Comparison of ENCODE assay signal across 8 cellular contexts in the genomic region with DNA sequence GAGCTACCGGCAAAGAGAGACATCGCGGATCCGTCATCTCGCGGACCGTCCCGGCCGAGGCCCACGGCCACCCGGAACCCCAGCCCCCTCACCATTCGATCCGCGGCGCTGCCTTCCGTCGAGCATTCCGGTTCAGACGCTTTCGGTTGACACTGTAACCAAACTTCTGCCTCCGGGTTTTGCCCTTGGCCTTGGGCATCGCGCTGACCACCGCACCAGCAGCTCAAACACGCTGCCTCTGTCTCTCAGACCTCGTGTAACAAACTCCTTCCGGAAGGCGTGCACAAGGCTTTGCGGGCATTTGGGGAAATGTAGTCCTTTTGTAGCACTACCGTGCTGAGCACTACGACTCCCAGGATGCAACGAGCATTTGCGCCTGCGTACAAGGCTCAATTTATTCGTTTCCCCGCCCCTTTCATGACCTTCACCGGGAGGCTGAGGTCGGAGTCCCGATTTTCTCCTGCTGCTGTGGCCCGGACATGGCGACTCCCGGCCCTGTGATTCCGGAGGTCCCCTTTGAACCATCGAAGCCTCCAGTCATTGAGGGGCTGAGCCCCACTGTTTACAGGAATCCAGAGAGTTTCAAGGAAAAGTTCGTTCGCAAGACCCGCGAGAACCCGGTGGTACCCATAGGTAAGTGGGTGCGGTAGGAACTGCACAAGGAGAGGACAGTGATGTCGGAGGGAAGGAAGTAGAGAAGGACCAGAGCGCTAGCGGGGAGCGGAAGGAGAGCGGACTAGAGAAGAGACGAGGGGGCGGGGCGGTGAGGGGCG. TPM values are rescaled to one million over a fixed set of nuclear protein-coding genes. Genes with fewer than 3 reads are reported as not detected.
DNase-seq lines count a peak whose midpoint lies in the region; ATAC-seq and TF ChIP-seq lines count a peak whose summit lies in the region.

A gene with protein sequence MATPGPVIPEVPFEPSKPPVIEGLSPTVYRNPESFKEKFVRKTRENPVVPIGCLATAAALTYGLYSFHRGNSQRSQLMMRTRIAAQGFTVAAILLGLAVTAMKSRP (plus strand): TSS at position 411 of the 773 bp plus-strand sequence. CDS start 69 bp downstream, at position 480.
A gene with protein sequence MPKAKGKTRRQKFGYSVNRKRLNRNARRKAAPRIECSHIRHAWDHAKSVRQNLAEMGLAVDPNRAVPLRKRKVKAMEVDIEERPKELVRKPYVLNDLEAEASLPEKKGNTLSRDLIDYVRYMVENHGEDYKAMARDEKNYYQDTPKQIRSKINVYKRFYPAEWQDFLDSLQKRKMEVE (minus strand): TSS at position 258 of the 773 bp plus-strand sequence. CDS start 59 bp downstream, at position 199.

- TF ChIP-seq CTCF in SK-N-SH (IDR thresholded peaks at IDR 0.05) (no peak), suprapubic skin (IDR thresholded peaks at IDR 0.05) (no peak)

- peak within 1 kb of the TSS; percentile 96 for H3K9ac ChIP-seq in SK-N-SH

- H3K9me3 ChIP-seq in SK-N-SH (no peaks in the 10 kb centered on the region), suprapubic skin (no peaks in the 10 kb centered on the region)

- POLR2A ChIA-PET in SK-N-SH (lab: Yijun Ruan, JAX) = interaction anchor here (0.8 to 2.0 kb wide), 7 partner anchors 9 to 975 kb away, joined by 3 to 7 read pairs (median 4); a partner anchor contains a TSS

- H3K4me3 ChIP-seq in SK-N-SH (ENCODE audit: low read depth in 2 of 2, low read length in 1 of 2) (peak within 1 kb of the TSS; percentile 92 to 96), suprapubic skin (peak within 1 kb of the TSS; percentile 75)

- DNase-seq in GM04504 (ENCODE audit: low read depth) (peak; percentile 98), NCI-H1048 (lab: John Stamatoyannopoulos, UW) (peak; percentile 98), SK-N-SH (peak; percentile 94), globus pallidus (ENCODE audit: low spot score) (peak; percentile 99), nucleus accumbens (lab: John Stamatoyannopoulos, UW) (peak; percentile 84 to 100 (median 98)), suprapubic skin (ENCODE audit: low spot score in 2 of 2) (peak; percentile 100)
- peak; percentile 99 for DNase-seq in activated naive CD4-positive, alpha-beta T cell treated with anti-CD3 and anti-CD28 coated beads, Interleukin-2, amount 50 U/mL, for 16 hours

- H3K9me2 ChIP-seq in SK-N-SH = no peaks in the 10 kb centered on the region

- under 1% methylated on average over 44 of the region's 59 CpGs for whole genome bisulfite sequencing in SK-N-SH (ENCODE audit: low lambda C conversion rate)
- WGBS in suprapubic skin = under 1% methylated on average over 56 of the region's 59 CpGs

- no peaks in the 10 kb centered on the region for H4K20me1 ChIP-seq in SK-N-SH (ENCODE audit: insufficient read depth)

- TF ChIP-seq EP300 in SK-N-SH (IDR thresholded peaks at IDR 0.05; ENCODE audit: borderline replicate concordance in 1 of 2, low read depth in 1 of 2, low read length in 1 of 2) (no peak), suprapubic skin (IDR thresholded peaks at IDR 0.05) (no peak)

- peak within 1 kb of the TSS; percentile 97 for H3K27ac ChIP-seq in SK-N-SH (ENCODE audit: low read depth in 2 of 2, low read length in 1 of 2)
- H3K27ac ChIP-seq in suprapubic skin = peak within 1 kb of the TSS; percentile 95

- H3K36me3 ChIP-seq in SK-N-SH (replicated peaks in 1 of 2; ENCODE audit: control insufficient read depth in 1 of 2, insufficient read depth in 2 of 2, low read length in 1 of 2) = peaks cover 15 to 39% of the 10 kb centered on the region in 2 experiments
- H3K36me3 ChIP-seq in suprapubic skin = peaks cover 50% of the 10 kb centered on the region

- CTCF ChIA-PET in SK-N-SH (lab: Yijun Ruan, JAX) = interaction anchor here (0.8 to 2.5 kb wide), 3 partner anchors 27 to 53 kb away, joined by 3 to 7 read pairs (median 6); a partner anchor contains a TSS

- H3K4me1 ChIP-seq in SK-N-SH (ENCODE audit: control insufficient read depth in 1 of 2, insufficient read depth in 2 of 2, low read depth in 1 of 2, low read length in 1 of 2) = peaks cover 0 to 14% of the 10 kb centered on the region in 2 experiments; a peak in 2 of 4 replicates
- peaks cover 30% of the 10 kb centered on the region for H3K4me1 ChIP-seq in suprapubic skin

- peak within 1 kb of the TSS; percentile 87 for H3K4me2 ChIP-seq in SK-N-SH

- H3K27me3 ChIP-seq in SK-N-SH (ENCODE audit: insufficient read depth) = no peaks in the 10 kb centered on the region
- no peaks in the 10 kb centered on the region for H3K27me3 ChIP-seq in suprapubic skin

- peak; percentile 88 for ATAC-seq in HG02571 (IDR thresholded peaks at IDR 0.05; ENCODE audit: unreplicated experiment)

- H3K79me2 ChIP-seq in SK-N-SH (ENCODE audit: insufficient read depth) = peaks cover 51% of the 10 kb centered on the region

- TF ChIP-seq POLR2A in suprapubic skin (IDR thresholded peaks at IDR 0.05) = peak in 1 of 2 donors; percentile 11

- TF ChIP-seq RAD21 in SK-N-SH (IDR thresholded peaks at IDR 0.05; ENCODE audit: low read length) = no peak

- H2AFZ ChIP-seq in SK-N-SH (ENCODE audit: low read depth) = peak within 1 kb of the TSS; percentile 100

- H3F3A ChIP-seq in SK-N-SH (replicated peaks; ENCODE audit: insufficient read depth) = peaks cover 6% of the 10 kb centered on the region

TF ChIP-seq in SK-N-SH, 30 proteins besides CTCF, POLR2A, EP300 and RAD21 (continues in another document):
- TF ChIP-seq, protein P1, sequence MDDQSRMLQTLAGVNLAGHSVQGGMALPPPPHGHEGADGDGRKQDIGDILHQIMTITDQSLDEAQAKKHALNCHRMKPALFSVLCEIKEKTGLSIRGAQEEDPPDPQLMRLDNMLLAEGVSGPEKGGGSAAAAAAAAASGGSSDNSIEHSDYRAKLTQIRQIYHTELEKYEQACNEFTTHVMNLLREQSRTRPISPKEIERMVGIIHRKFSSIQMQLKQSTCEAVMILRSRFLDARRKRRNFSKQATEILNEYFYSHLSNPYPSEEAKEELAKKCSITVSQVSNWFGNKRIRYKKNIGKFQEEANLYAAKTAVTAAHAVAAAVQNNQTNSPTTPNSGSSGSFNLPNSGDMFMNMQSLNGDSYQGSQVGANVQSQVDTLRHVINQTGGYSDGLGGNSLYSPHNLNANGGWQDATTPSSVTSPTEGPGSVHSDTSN (IDR thresholded peaks at IDR 0.05) = no peak
- TF ChIP-seq, protein P2, sequence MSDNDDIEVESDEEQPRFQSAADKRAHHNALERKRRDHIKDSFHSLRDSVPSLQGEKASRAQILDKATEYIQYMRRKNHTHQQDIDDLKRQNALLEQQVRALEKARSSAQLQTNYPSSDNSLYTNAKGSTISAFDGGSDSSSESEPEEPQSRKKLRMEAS (IDR thresholded peaks at IDR 0.05; ENCODE audit: low read depth) = peak; percentile 99
- TF ChIP-seq, protein P3, sequence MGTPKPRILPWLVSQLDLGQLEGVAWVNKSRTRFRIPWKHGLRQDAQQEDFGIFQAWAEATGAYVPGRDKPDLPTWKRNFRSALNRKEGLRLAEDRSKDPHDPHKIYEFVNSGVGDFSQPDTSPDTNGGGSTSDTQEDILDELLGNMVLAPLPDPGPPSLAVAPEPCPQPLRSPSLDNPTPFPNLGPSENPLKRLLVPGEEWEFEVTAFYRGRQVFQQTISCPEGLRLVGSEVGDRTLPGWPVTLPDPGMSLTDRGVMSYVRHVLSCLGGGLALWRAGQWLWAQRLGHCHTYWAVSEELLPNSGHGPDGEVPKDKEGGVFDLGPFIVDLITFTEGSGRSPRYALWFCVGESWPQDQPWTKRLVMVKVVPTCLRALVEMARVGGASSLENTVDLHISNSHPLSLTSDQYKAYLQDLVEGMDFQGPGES (IDR thresholded peaks at IDR 0.05; ENCODE audit: low read depth, low read length) = peak; percentile 40; the same call in 1 of the 2 replicates
- TF ChIP-seq, protein P4, sequence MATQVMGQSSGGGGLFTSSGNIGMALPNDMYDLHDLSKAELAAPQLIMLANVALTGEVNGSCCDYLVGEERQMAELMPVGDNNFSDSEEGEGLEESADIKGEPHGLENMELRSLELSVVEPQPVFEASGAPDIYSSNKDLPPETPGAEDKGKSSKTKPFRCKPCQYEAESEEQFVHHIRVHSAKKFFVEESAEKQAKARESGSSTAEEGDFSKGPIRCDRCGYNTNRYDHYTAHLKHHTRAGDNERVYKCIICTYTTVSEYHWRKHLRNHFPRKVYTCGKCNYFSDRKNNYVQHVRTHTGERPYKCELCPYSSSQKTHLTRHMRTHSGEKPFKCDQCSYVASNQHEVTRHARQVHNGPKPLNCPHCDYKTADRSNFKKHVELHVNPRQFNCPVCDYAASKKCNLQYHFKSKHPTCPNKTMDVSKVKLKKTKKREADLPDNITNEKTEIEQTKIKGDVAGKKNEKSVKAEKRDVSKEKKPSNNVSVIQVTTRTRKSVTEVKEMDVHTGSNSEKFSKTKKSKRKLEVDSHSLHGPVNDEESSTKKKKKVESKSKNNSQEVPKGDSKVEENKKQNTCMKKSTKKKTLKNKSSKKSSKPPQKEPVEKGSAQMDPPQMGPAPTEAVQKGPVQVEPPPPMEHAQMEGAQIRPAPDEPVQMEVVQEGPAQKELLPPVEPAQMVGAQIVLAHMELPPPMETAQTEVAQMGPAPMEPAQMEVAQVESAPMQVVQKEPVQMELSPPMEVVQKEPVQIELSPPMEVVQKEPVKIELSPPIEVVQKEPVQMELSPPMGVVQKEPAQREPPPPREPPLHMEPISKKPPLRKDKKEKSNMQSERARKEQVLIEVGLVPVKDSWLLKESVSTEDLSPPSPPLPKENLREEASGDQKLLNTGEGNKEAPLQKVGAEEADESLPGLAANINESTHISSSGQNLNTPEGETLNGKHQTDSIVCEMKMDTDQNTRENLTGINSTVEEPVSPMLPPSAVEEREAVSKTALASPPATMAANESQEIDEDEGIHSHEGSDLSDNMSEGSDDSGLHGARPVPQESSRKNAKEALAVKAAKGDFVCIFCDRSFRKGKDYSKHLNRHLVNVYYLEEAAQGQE (IDR thresholded peaks at IDR 0.05; ENCODE audit: low read depth, low read length) = 0 out of 2 replicates have a peak, but pooled peaks have one; percentile 23
- TF ChIP-seq GABPA (IDR thresholded peaks at IDR 0.05; ENCODE audit: low read depth) = peak; percentile 85
- peak; percentile 57; the same call in 1 of the 2 replicates for TF ChIP-seq NRF1 (IDR thresholded peaks at IDR 0.05; ENCODE audit: low read depth, low read length)
- no peak for TF ChIP-seq GATA2 (CRISPR knock-in tag; IDR thresholded peaks at IDR 0.05)
- peak; percentile 79 for TF ChIP-seq POLR2AphosphoS5 (IDR thresholded peaks at IDR 0.05; ENCODE audit: low read depth, low read length)
- no peak for TF ChIP-seq NFIC (IDR thresholded peaks at IDR 0.05; ENCODE audit: borderline replicate concordance)
- peak; percentile 98 for TF ChIP-seq CHD2 (IDR thresholded peaks at IDR 0.05; ENCODE audit: low read length, partially characterized antibody)
- TF ChIP-seq TAF1 (IDR thresholded peaks at IDR 0.05; ENCODE audit: borderline replicate concordance, low read depth, low read length) = peak; percentile 85

RNA-seq across cellular contexts. Expression of the first gene that starts in this region (rescaled TPM):
- 211 and 213 TPM in 2 replicates for polyA plus RNA-seq in SK-N-SH (2012; rRNA removed)
- polyA plus RNA-seq in SK-N-SH (2012; cell fraction: cytosol; rRNA removed) = 139 and 190 TPM in 2 replicates
- 57.7 and 81.8 TPM in 2 replicates for polyA plus RNA-seq in SK-N-SH (2012; cell fraction: nucleus; rRNA removed)
- 100 to 1,000 TPM; 119 to 173 (median 161) TPM for total RNA-seq in suprapubic skin

RNA-seq across cellular contexts. Expression of the second gene that starts in this region (rescaled TPM):
- polyA plus RNA-seq in SK-N-SH (2012; rRNA removed) = 158 and 161 TPM in 2 replicates
- 134 and 136 TPM in 2 replicates for polyA plus RNA-seq in SK-N-SH (2012; cell fraction: cytosol; rRNA removed)
- polyA plus RNA-seq in SK-N-SH (2012; cell fraction: nucleus; rRNA removed) = 233 and 292 TPM in 2 replicates
- total RNA-seq in suprapubic skin = 10 to 100 TPM; 21.9 to 33.9 (median 30.5) TPM

Comparison
In these comparisons a context has a peak if more than half of its experiments do, and no peak if none do; other contexts are left out.
1. Peak in every context shown above with its lines: DNase-seq, ATAC-seq, H3K4me3 ChIP-seq and H3K27ac ChIP-seq.